26 cellular contexts compared by ENCODE assay signal in the genomic region with DNA sequence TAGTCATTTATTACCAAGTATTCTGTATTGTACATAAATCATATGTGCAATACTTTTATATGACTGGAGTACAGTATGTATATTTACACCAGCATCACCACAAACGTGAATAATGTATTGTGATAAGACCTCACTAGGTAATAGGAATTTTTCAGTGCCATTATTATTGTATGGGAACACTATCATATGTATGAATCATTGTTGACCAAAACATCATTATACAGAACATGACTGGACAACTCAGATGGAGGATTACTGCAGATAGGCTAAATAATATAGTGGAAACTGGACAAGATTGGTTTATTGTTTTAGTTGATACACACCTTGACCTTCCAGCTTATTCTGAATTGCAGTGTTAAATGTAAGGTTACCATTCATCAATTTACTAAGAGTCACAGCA.
DNase-seq lines count a peak whose midpoint lies in the region; ATAC-seq, FAIRE-seq and TF ChIP-seq lines count a peak whose summit lies in the region.
"Had no signal": no experiment of that assay in that cellular context is flagged by ENCODE, and none has a peak within 500 bp of the region (broad histone marks: within the 10 kb centered on the region; RNA-seq: fewer than 3 reads in every experiment).

No MANE protein-coding gene starts in this region.

- TF ChIP-seq CTCF in RWPE2 (IDR thresholded peaks at IDR 0.05; ENCODE audit: poor library complexity, severe bottlenecking): no peak

- no peaks in the 10 kb centered on the region for H3K27me3 ChIP-seq in RWPE2 (ENCODE audit: insufficient read depth, poor library complexity, severe bottlenecking)
- H3K27me3 ChIP-seq: MG63 had no signal

- TF ChIP-seq POLR2A in H54 (IDR thresholded peaks at IDR 0.05; ENCODE audit: low read depth, low read length): no peak

- no peak overlapping the region for H3K4me3 ChIP-seq in RWPE2 (ENCODE audit: severe bottlenecking)
- H3K4me3 ChIP-seq: MG63 had no signal

- peaks cover 8% of the 10 kb centered on the region for H3K4me1 ChIP-seq in RWPE2 (ENCODE audit: insufficient read depth, poor library complexity, severe bottlenecking)

- no peaks in the 10 kb centered on the region for H3K9me3 ChIP-seq in RWPE2 (ENCODE audit: severe bottlenecking)
- H3K9me3 ChIP-seq: MG63 had no signal

- DNase-seq in H54 (ENCODE audit: insufficient read length, low spot score) (no peak), RWPE2 (ENCODE audit: low spot score) (no peak), epithelial cell of prostate (ENCODE audit: low read depth, low spot score) (no peak), UCSD-AML1 (lab: John Stamatoyannopoulos, UW; ENCODE audit: unreplicated experiment) (no peak)
- DNase-seq in activated T-cell treated with anti-CD3 and anti-CD28 coated beads, Interleukin-2, amount 50 U/mL, for 1 hour: no peak
- no peak for DNase-seq in stimulated activated naive CD4-positive, alpha-beta T cell (lab: John Stamatoyannopoulos, UW)
- DNase-seq: CD8-positive, alpha-beta memory T cell; DMS 273 treated with DMSO at 0.1 percent for 48 hours; DMS79; EL; GF-D8; KG1; MG63; NCI-H1105 treated with DMSO at 0.1 percent for 48 hours; NCI-H2029 treated with DMSO at 0.1 percent for 48 hours; NCI-H2227 treated with DMSO at 0.1 percent for 48 hours; NCI-H510A; NCI-H69; SHP77 treated with DMSO at 0.1 percent for 48 hours had no signal

- H3K27ac ChIP-seq in RWPE2 (ENCODE audit: poor library complexity, severe bottlenecking) (no peak overlapping the region), epithelial cell of prostate (peak overlapping the region; percentile 39)
- H3K27ac ChIP-seq: C4-2B, RWPE1 had no signal

- peaks cover 80% of the 10 kb centered on the region for H3K36me3 ChIP-seq in RWPE2 (ENCODE audit: low read depth)

- ATAC-seq in RWPE2 (ENCODE audit: low read depth) (peak; percentile 64), HG03097 (IDR thresholded peaks at IDR 0.05; ENCODE audit: low FRiP score, unreplicated experiment) (no peak)
- ATAC-seq: Panc1 had no signal

- peak; percentile 57 for FAIRE-seq in H54 (lab: Jason Lieb, UNC)
- FAIRE-seq: GM12891, H1, HTR-8/SVneo had no signal
